In the genomic region with DNA sequence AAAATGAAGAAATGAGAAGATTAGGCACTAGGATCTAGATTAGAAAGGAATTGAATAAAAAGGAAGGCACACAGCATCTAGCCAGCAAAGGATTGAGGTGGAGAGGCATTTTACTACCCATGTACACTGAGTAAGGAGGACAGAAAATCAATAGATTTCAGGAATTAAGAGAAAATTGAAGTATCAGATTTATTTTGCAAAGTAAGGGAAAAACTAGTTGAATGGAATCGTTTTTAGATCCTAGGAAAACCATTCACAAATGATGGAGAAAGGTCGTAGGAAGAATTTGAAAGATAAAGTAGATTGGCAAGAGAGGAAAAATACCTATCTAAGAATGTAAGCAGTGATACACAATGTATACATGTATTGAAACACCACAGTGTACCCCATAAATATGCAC, we compare ENCODE assay signal across 17 cellular contexts.
"Had no signal": no experiment of that assay in that cellular context is flagged by ENCODE, and none has a peak within 500 bp of the region (broad histone marks: within the 10 kb centered on the region; RNA-seq: fewer than 3 reads in every experiment).

No MANE protein-coding gene starts in this region.

- H3K36me3 ChIP-seq: colonic mucosa had no signal

- H3K4me1 ChIP-seq: colonic mucosa, pancreas, psoas muscle, thyroid gland had no signal

- H3K4me3 Mint-ChIP-seq: activated naive CD4-positive, alpha-beta T cell treated with anti-CD3 and anti-CD28 coated beads, Interleukin-2, amount 10 ng/mL, durations not matched to agents 7 days and 5 days; effector memory CD8-positive, alpha-beta T cell; natural killer cell treated with Interleukin-12 subunit alpha and Interleukin-12 subunit beta and Interleukin-15 and Interleukin-18, amount 100 ng/mL, for 72 hours; stimulated activated naive CD8-positive, alpha-beta T cell treated with anti-CD3 and anti-CD28 coated beads, Interleukin-15, Interleukin-2, amounts not matched to agents 100 ng/mL and 50 ng/mL, for 24 hours; T-helper 2 cell treated with Interferon-gamma antibody and Interleukin-4, amounts not matched to agents 5 μg/mL and 100 μg/mL, for 36 hours had no signal

- H3K27me3 ChIP-seq: colonic mucosa, dorsolateral prefrontal cortex, hepatocyte, neutrophil, pancreas, right atrium auricular region, thyroid gland, upper lobe of right lung had no signal

- H3K4me2 ChIP-seq: hepatocyte had no signal

- H2AFZ ChIP-seq: hepatocyte had no signal

- FAIRE-seq: bronchial epithelial cell, pancreas, TTC549 had no signal

- H3K9me3 ChIP-seq: colonic mucosa, neutrophil, pancreas, psoas muscle, right atrium auricular region, thyroid gland, upper lobe of right lung had no signal

- H3K27ac Mint-ChIP-seq: activated naive CD4-positive, alpha-beta T cell treated with anti-CD3 and anti-CD28 coated beads, Interleukin-2, amount 10 ng/mL, durations not matched to agents 7 days and 5 days; natural killer cell treated with Interleukin-12 subunit alpha and Interleukin-12 subunit beta and Interleukin-15 and Interleukin-18, amount 100 ng/mL, for 72 hours; stimulated activated naive CD8-positive, alpha-beta T cell treated with anti-CD3 and anti-CD28 coated beads, Interleukin-15, Interleukin-2, amounts not matched to agents 100 ng/mL and 50 ng/mL, for 24 hours; T-helper 2 cell treated with Interferon-gamma antibody and Interleukin-4, amounts not matched to agents 5 μg/mL and 100 μg/mL, for 36 hours had no signal

- H3K79me2 ChIP-seq: hepatocyte had no signal

- H3K27me3 Mint-ChIP-seq: activated naive CD4-positive, alpha-beta T cell treated with anti-CD3 and anti-CD28 coated beads, Interleukin-2, amount 10 ng/mL, durations not matched to agents 7 days and 5 days; effector memory CD8-positive, alpha-beta T cell; natural killer cell treated with Interleukin-12 subunit alpha and Interleukin-12 subunit beta and Interleukin-15 and Interleukin-18, amount 100 ng/mL, for 72 hours; stimulated activated naive CD8-positive, alpha-beta T cell treated with anti-CD3 and anti-CD28 coated beads, Interleukin-15, Interleukin-2, amounts not matched to agents 100 ng/mL and 50 ng/mL, for 24 hours had no signal

- H3K4me3 ChIP-seq: colonic mucosa, hepatocyte, pancreas, psoas muscle, right atrium auricular region, thyroid gland, upper lobe of right lung had no signal

- H3K27ac ChIP-seq: colonic mucosa, hepatocyte, neutrophil, pancreas, psoas muscle, right atrium auricular region, thyroid gland, upper lobe of right lung, WERI-Rb-1 had no signal

- H3K9me3 Mint-ChIP-seq: activated naive CD4-positive, alpha-beta T cell treated with anti-CD3 and anti-CD28 coated beads, Interleukin-2, amount 10 ng/mL, durations not matched to agents 7 days and 5 days; effector memory CD8-positive, alpha-beta T cell; natural killer cell treated with Interleukin-12 subunit alpha and Interleukin-12 subunit beta and Interleukin-15 and Interleukin-18, amount 100 ng/mL, for 72 hours; stimulated activated naive CD8-positive, alpha-beta T cell treated with anti-CD3 and anti-CD28 coated beads, Interleukin-15, Interleukin-2, amounts not matched to agents 100 ng/mL and 50 ng/mL, for 24 hours; T-helper 2 cell treated with Interferon-gamma antibody and Interleukin-4, amounts not matched to agents 5 μg/mL and 100 μg/mL, for 36 hours had no signal
